In the genomic region with DNA sequence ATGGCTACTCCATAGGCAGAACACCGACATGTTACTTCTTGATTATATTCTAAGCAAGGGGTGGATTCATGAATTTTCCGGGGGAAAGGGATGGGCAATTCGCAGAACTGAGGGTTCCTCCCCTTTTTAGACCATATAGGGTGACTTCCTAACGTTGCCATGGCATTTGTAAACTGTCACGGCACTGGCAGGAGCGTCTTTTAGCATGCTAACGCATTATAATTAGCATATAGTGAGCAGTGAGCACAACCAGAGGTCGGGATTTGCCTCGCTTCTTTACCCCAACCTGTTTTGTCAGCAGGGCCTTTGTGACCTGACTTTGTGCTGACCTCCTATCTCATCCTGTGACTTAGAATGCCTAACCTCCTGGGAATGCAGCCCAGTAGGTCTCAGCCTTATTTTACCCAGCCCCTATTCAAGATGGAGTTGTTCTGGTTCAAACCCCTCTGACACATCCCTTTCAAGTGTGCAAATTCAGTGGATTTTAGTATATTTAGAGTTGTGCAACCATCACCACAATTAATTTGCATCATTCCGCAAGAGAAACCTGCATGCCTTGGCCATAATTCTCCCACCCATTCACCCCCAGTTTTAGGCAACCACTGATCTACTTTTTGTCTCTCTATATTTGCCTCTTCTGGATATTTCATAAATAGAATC, we compare ENCODE assay signal across 11 cellular contexts. TPM values are rescaled to one million over a fixed set of nuclear protein-coding genes. Genes with fewer than 3 reads are reported as not detected.
DNase-seq lines count a peak whose midpoint lies in the region; ATAC-seq and TF ChIP-seq lines count a peak whose summit lies in the region.
"Had no signal": no experiment of that assay in that cellular context is flagged by ENCODE, and none has a peak within 500 bp of the region (broad histone marks: within the 10 kb centered on the region; RNA-seq: fewer than 3 reads in every experiment).

No MANE protein-coding gene starts in this region.

- no peak overlapping the region for H2AK9ac ChIP-seq in IMR-90 (replicated peaks; ENCODE audit: low read depth, low read length, poor library complexity)

- no TSS peak for BruUV-seq in IMR-90 (replicated peaks; lab: Mats Ljungman, UMichigan)

- H3K4me1 ChIP-seq in IMR-90 (ENCODE audit: control insufficient read depth, insufficient read depth, low read length) (peaks cover 9% of the 10 kb centered on the region), spleen (peaks cover 0 to 54% (median 20%) of the 10 kb centered on the region in 6 donors), testis (peaks cover 13% of the 10 kb centered on the region)

- H3K14ac ChIP-seq in IMR-90 (replicated peaks; ENCODE audit: low read depth, low read length): peak overlapping the region; percentile 82; the same call in 1 of the 2 replicates

- H3K18ac ChIP-seq in IMR-90 (ENCODE audit: low read depth, low read length): no peak overlapping the region

- DNase-seq in IMR-90 (peak; percentile 20), dorsolateral prefrontal cortex (no peak), islet precursor cell (peak; percentile 83), spleen (no peak), Kasumi-1 (lab: John Stamatoyannopoulos, UW) (no peak), testis (no peak), HuH-7.5 (ENCODE audit: low spot score) (no peak)
- DNase-seq: activated CD4-positive, alpha-beta T cell treated with anti-CD3 and anti-CD28 coated beads, Interleukin-2, amount 50 U/mL, for 48 hours; body of pancreas; stimulated activated CD4-positive, alpha-beta T cell treated with anti-CD3 and anti-CD28 coated beads, Interleukin-15, amount 100 ng/mL, for 24 hours had no signal

- H3K9me1 ChIP-seq in IMR-90 (ENCODE audit: insufficient read depth, low read length): peaks cover 16% of the 10 kb centered on the region

- no peak overlapping the region for H2BK120ac ChIP-seq in IMR-90 (ENCODE audit: low read depth, low read length)

- H3K56ac ChIP-seq in IMR-90 (ENCODE audit: extremely low read depth, insufficient read depth, low read length): peak overlapping the region; percentile 36; the same call in 1 of the 2 replicates

- H2BK5ac ChIP-seq in IMR-90 (ENCODE audit: low read depth, low read length, poor library complexity, severe bottlenecking): peak overlapping the region; percentile 41

- H3K27me3 ChIP-seq in IMR-90 (ENCODE audit: control insufficient read depth, insufficient read depth, low read length) (no peaks in the 10 kb centered on the region), dorsolateral prefrontal cortex (no peaks in the 10 kb centered on the region), spleen (replicated peaks in 1 of 7) (no peaks in the 10 kb centered on the region), testis (no peaks in the 10 kb centered on the region)
- H3K27me3 ChIP-seq: body of pancreas had no signal

- POLR2A ChIA-PET in IMR-90 (lab: Charles Lee; ENCODE audit: unreplicated experiment): no interaction called here

- peak overlapping the region; percentile 1; the same call in 1 of the 2 replicates for H2AK5ac ChIP-seq in IMR-90 (ENCODE audit: low read depth, low read length)

- TF ChIP-seq RAD21 in IMR-90 (IDR thresholded peaks at IDR 0.05; ENCODE audit: low read length): no peak

- intact Hi-C loops in IMR-90 (cut with micrococcal nuclease): loop anchor here (2.0 kb wide), 1 partner anchor 28 kb away; a partner anchor contains a TSS
- intact Hi-C loops in dorsolateral prefrontal cortex (cut with DNase I): no loop called here
- intact Hi-C loops in spleen (cut with DNase I; ENCODE audit: low total_unique reads): no loop called here
- intact Hi-C loops in testis (cut with DNase I; ENCODE audit: low total_unique reads): no loop called here

- no peak overlapping the region for H2BK20ac ChIP-seq in IMR-90 (ENCODE audit: low read depth, low read length)

- TF ChIP-seq POLR2A in IMR-90 (IDR thresholded peaks at IDR 0.05; ENCODE audit: low read depth, low read length) (no peak), spleen (IDR thresholded peaks at IDR 0.05) (no peak), testis (IDR thresholded peaks at IDR 0.05) (no peak)

- peak overlapping the region in 1 of 2 experiments; percentile 59; a peak in 2 of 4 replicates for H4K8ac ChIP-seq in IMR-90 (ENCODE audit: low read depth in 2 of 2, low read length in 2 of 2)

- peaks cover 40% of the 10 kb centered on the region for H4K20me1 ChIP-seq in IMR-90 (ENCODE audit: insufficient read depth, low read length)

- peaks cover 19 to 72% of the 10 kb centered on the region in 2 experiments for H3K79me1 ChIP-seq in IMR-90 (ENCODE audit: low read depth in 1 of 2, low read length in 2 of 2)

- no peak overlapping the region for H3K4me3 ChIP-seq in IMR-90 (ENCODE audit: insufficient read depth, low read depth, low read length)
- peak overlapping the region; percentile 3 to 61 (median 42) for H3K4me3 ChIP-seq in dorsolateral prefrontal cortex
- H3K4me3 ChIP-seq in spleen: no peak overlapping the region
- no peak overlapping the region for H3K4me3 ChIP-seq in testis
- H3K4me3 ChIP-seq: body of pancreas had no signal

- CTCF ChIA-PET in IMR-90 (lab: Yijun Ruan, JAX): no interaction called here

- no peak overlapping the region; the same call in 1 of the 2 replicates for H4K91ac ChIP-seq in IMR-90 (ENCODE audit: insufficient read depth, low read depth, low read length)

- no peak overlapping the region for H2AFZ ChIP-seq in IMR-90 (replicated peaks; ENCODE audit: low read length, poor library complexity)

- H3K27ac ChIP-seq in IMR-90 (ENCODE audit: insufficient read depth, low read length) (peak overlapping the region; percentile 12; the same call in 1 of the 2 replicates), dorsolateral prefrontal cortex (peak overlapping the region in 56 of 59 donors; percentile 17 to 98 (median 91)), spleen (peak overlapping the region in 6 of 8 donors; percentile 48 to 65 (median 58)), testis (no peak overlapping the region)

- no peak overlapping the region for H2BK15ac ChIP-seq in IMR-90 (ENCODE audit: low read depth, low read length)

- peak; percentile 21 for ATAC-seq in IMR-90 (ENCODE audit: low read depth)
- no peak for ATAC-seq in GM18517 (IDR thresholded peaks at IDR 0.05; ENCODE audit: unreplicated experiment)
- ATAC-seq: body of pancreas had no signal

- no CpG with 5 or more reads among the region's 10 CpGs for WGBS in IMR-90 (ENCODE audit: extremely low coverage in 2 of 2, insufficient read length in 1 of 2), 2 experiments
- 52 to 80% (median 70%) methylated on average over 10 of the region's 10 CpGs for WGBS in spleen, 5 donors
- WGBS in testis, 2 donors: 62 to 65% methylated on average over 10 of the region's 10 CpGs

- dilution Hi-C loops in IMR-90 (cut with HindIII; ENCODE audit: low sequenced_read_pairs, unreplicated experiment): no loop called here

- H3K36me3 ChIP-seq in IMR-90 (ENCODE audit: control insufficient read depth, insufficient read depth, low read length): peaks cover 6% of the 10 kb centered on the region
- H3K36me3 ChIP-seq in spleen: peaks cover 0 to 27% (median 0%) of the 10 kb centered on the region in 6 donors
- H3K36me3 ChIP-seq in testis (ENCODE audit: low read depth, missing control alignments): no peaks in the 10 kb centered on the region

- peak overlapping the region; percentile 90 for H3K23ac ChIP-seq in IMR-90 (ENCODE audit: low read depth, low read length)

- H4K5ac ChIP-seq in IMR-90 (ENCODE audit: low read depth, low read length): no peak overlapping the region

- H3K4me2 ChIP-seq in IMR-90 (ENCODE audit: low read depth, low read length): peak overlapping the region; percentile 62

- H3K9ac ChIP-seq in IMR-90 (ENCODE audit: low read depth, low read length): peak overlapping the region; percentile 1; the same call in 1 of the 2 replicates

- peak overlapping the region; percentile 10 for H3K4ac ChIP-seq in IMR-90 (ENCODE audit: low read depth, low read length)

- no peaks in the 10 kb centered on the region for H3K9me3 ChIP-seq in IMR-90 (ENCODE audit: control insufficient read depth, insufficient read depth, low read length)
- peaks cover 0 to 5% (median 0%) of the 10 kb centered on the region in 8 donors for H3K9me3 ChIP-seq in spleen
- H3K9me3 ChIP-seq in testis: no peaks in the 10 kb centered on the region
- H3K9me3 ChIP-seq: body of pancreas had no signal

- TF ChIP-seq CTCF in IMR-90 (conservative IDR thresholded peaks at IDR 0.05; ENCODE audit: low read depth, low read length): no peak
- TF ChIP-seq CTCF in dorsolateral prefrontal cortex (IDR thresholded peaks at IDR 0.05 in 54 of 56, conservative IDR thresholded peaks at IDR 0.05 in 2 of 56; ENCODE audit: low read depth in 1 of 56, partially characterized antibody in 56 of 56): no peak
- no peak for TF ChIP-seq CTCF in spleen (IDR thresholded peaks at IDR 0.05 in 8 of 11, conservative IDR thresholded peaks at IDR 0.05 in 3 of 11)
- TF ChIP-seq CTCF in testis (IDR thresholded peaks at IDR 0.05): no peak

- in situ Hi-C loops in IMR-90 (cut with MboI; ENCODE audit: low sequenced_read_pairs): no loop called here

TF ChIP-seq in IMR-90, 13 proteins besides CTCF, POLR2A, EP300 and RAD21:
- peak; percentile 59 for TF ChIP-seq CEBPB (IDR thresholded peaks at IDR 0.05; ENCODE audit: low read depth, low read length)
- TF ChIP-seq, protein P1, sequence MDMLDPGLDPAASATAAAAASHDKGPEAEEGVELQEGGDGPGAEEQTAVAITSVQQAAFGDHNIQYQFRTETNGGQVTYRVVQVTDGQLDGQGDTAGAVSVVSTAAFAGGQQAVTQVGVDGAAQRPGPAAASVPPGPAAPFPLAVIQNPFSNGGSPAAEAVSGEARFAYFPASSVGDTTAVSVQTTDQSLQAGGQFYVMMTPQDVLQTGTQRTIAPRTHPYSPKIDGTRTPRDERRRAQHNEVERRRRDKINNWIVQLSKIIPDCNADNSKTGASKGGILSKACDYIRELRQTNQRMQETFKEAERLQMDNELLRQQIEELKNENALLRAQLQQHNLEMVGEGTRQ (IDR thresholded peaks at IDR 0.05; ENCODE audit: low read depth, low read length): no peak
- TF ChIP-seq RFX5 (IDR thresholded peaks at IDR 0.05; ENCODE audit: low read depth, low read length): no peak
TF ChIP-seq in IMR-90: peak in this region for 1.

RNA-seq across cellular contexts. Expression of a gene that starts 27.4 kb away (rescaled TPM):
- total RNA-seq in IMR-90 (2012; rRNA removed): 40.1 and 63.0 TPM in 2 replicates
- polyA plus RNA-seq in IMR-90 (2012; rRNA removed): 14.4 and 17.7 TPM in 2 replicates
- polyA plus RNA-seq in IMR-90 (2012; cell fraction: cytosol; rRNA removed): 3.1 and 6.7 TPM in 2 replicates
- polyA plus RNA-seq in IMR-90 (2012; cell fraction: nucleus; rRNA removed; ENCODE audit: low replicate concordance): 2.4 and 16.7 TPM in 2 replicates
- 10 to 100 TPM; 33.2 to 92.8 (median 47.3) TPM for total RNA-seq in dorsolateral prefrontal cortex
- total RNA-seq in spleen: 10 to 100 TPM; 13.0 to 26.8 (median 21.2) TPM
- 1 to 10 TPM; 2.0 to 4.6 (median 2.3) TPM for polyA plus RNA-seq in spleen
- total RNA-seq in testis: 10 to 100 TPM; 25.4 to 27.3 TPM
- polyA plus RNA-seq in testis (ENCODE audit: insufficient read depth, low read depth, low replicate concordance): 13.5 TPM

Comparison
In these comparisons a context has a peak if more than half of its experiments do, and no peak if none do; other contexts are left out.
1. DNase-seq: peak in IMR-90 (single experiment) and islet precursor cell (single experiment); none in dorsolateral prefrontal cortex (0 of 10), spleen (single experiment), Kasumi-1 (0 of 2), testis (single experiment) and HuH-7.5 (single experiment).
2. H3K27ac ChIP-seq: peak in IMR-90 (single experiment), dorsolateral prefrontal cortex (56 of 59) and spleen (6 of 8); none in testis (0 of 2).
3. H3K4me3 ChIP-seq: peak in dorsolateral prefrontal cortex (59 of 59); none in IMR-90 (single experiment), spleen (0 of 8) and testis (0 of 2).